Comparison of ENCODE assay signal across 11 cellular contexts in the genomic region with DNA sequence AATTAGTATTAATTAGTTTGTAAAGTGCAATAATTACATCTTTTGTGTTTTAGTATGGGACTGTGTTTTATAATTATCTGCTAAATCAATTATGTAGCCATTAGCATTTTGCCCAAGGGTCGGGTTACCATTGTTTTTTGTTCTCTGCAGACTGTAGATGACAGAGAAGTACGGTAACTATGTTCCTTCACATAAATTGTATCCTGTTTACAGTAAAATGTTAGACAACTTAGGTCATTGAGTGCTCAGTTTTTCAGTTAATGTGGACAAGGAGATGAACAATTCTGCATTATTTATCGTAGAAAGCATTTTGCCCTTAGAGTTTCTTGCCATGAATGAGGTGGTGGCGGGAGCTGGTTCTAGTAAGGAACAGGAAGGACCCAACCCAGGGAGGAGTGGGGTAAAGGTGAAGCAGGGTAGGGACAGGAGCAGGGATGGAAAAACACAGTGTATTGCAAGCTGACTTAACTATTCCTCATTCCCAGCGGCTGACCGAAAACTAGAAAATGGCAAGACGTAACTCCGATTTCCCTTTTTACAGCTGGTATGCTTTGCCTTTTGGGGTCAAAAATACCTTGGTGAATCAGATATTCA.
"Had no signal": no experiment of that assay in that cellular context is flagged by ENCODE, and none has a peak within 500 bp of the region (broad histone marks: within the 10 kb centered on the region; RNA-seq: fewer than 3 reads in every experiment).

No MANE protein-coding gene starts in this region.

- ATAC-seq: left lung had no signal

- H3K9me3 Mint-ChIP-seq: activated CD4-positive, alpha-beta memory T cell treated with anti-CD3 and anti-CD28 coated beads for 36 hours; activated naive CD8-positive, alpha-beta T cell treated with anti-CD3 and anti-CD28 coated beads for 36 hours; neural progenitor cell had no signal

- H3K9me3 ChIP-seq: breast epithelium, left lung, ovary, tibial nerve had no signal

- H3K4me3 Mint-ChIP-seq: activated CD4-positive, alpha-beta memory T cell treated with anti-CD3 and anti-CD28 coated beads for 36 hours; activated naive CD8-positive, alpha-beta T cell treated with anti-CD3 and anti-CD28 coated beads for 36 hours; neural progenitor cell had no signal

- DNase-seq: activated CD4-positive, alpha-beta memory T cell treated with anti-CD3 and anti-CD28 coated beads for 36 hours; activated gamma-delta T cell; activated naive CD8-positive, alpha-beta T cell treated with anti-CD3 and anti-CD28 coated beads for 36 hours; activated T-cell treated with anti-CD3 and anti-CD28 coated beads, Interleukin-2, amount 50 U/mL, for 48 hours; left lung; ovary; T-helper 9 cell had no signal

- H3K27ac Mint-ChIP-seq: activated CD4-positive, alpha-beta memory T cell treated with anti-CD3 and anti-CD28 coated beads for 36 hours; activated naive CD8-positive, alpha-beta T cell treated with anti-CD3 and anti-CD28 coated beads for 36 hours; neural progenitor cell had no signal

- H3K4me1 ChIP-seq: breast epithelium, left lung had no signal

- H3K27ac ChIP-seq: left lung, neural progenitor cell, ovary, tibial nerve had no signal

- H3K27me3 ChIP-seq: breast epithelium, left lung, neural progenitor cell, ovary, tibial nerve had no signal

- H3K36me3 Mint-ChIP-seq: activated CD4-positive, alpha-beta memory T cell treated with anti-CD3 and anti-CD28 coated beads for 36 hours; activated naive CD8-positive, alpha-beta T cell treated with anti-CD3 and anti-CD28 coated beads for 36 hours; neural progenitor cell had no signal

- H3K4me3 ChIP-seq: breast epithelium, left lung, neural progenitor cell, ovary, skin epidermis, tibial nerve had no signal

- H3K36me3 ChIP-seq: breast epithelium, left lung, neural progenitor cell, ovary, tibial nerve had no signal

- H3K27me3 Mint-ChIP-seq: activated CD4-positive, alpha-beta memory T cell treated with anti-CD3 and anti-CD28 coated beads for 36 hours; activated naive CD8-positive, alpha-beta T cell treated with anti-CD3 and anti-CD28 coated beads for 36 hours had no signal
